In the genomic region with DNA sequence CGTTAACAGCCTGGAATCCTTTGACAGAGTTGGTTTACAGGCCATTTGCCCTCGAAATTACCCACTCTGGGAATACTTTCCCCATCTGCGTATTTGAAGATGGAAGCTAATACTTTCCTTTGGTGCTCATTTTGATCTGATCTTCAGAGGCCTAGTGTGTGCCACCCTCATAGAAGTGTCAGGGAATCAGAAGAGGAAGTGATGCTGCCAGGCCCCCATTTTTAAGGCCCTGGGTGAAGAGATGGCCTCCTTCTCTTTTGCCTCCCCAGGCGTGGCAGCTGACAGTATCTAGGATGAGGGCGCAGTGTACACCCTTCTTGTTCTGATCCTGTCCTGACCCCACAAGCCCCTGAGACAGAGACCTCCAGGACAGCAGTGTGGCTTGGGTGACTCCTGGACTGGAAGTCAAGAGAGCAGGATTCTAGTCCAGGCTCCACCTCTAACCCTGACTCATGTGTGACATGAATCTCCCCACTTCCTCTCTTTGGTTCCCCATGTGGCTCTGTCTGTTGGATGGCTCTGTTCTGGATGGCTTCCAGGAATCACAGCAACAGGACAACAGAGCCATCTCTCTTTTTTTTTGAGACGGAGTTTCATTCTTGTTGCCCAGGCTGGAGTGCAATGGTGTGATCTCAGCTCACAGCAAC, we compare ENCODE assay signal across 8 cellular contexts. TPM values are rescaled to one million over a fixed set of nuclear protein-coding genes. Genes with fewer than 3 reads are reported as not detected.
DNase-seq lines count a peak whose midpoint lies in the region; ATAC-seq and TF ChIP-seq lines count a peak whose summit lies in the region.
"Had no signal": no experiment of that assay in that cellular context is flagged by ENCODE, and none has a peak within 500 bp of the region (broad histone marks: within the 10 kb centered on the region; RNA-seq: fewer than 3 reads in every experiment).

No MANE protein-coding gene starts in this region.

- H3K4me2 ChIP-seq in smooth muscle cell = peak overlapping the region; percentile 23

- 84% methylated on average over 6 of the region's 6 CpGs for WGBS in smooth muscle cell (ENCODE audit: low lambda C conversion rate)

- no peak overlapping the region for H2AFZ ChIP-seq in smooth muscle cell (ENCODE audit: low read depth)

- TF ChIP-seq CTCF in HFF-Myc (IDR thresholded peaks at IDR 0.05; ENCODE audit: low read depth, low read length, missing control alignments) = no peak
- no peak for TF ChIP-seq CTCF in foreskin keratinocyte (conservative IDR thresholded peaks at IDR 0.05)
- no peak for TF ChIP-seq CTCF in smooth muscle cell (IDR thresholded peaks at IDR 0.05; ENCODE audit: borderline replicate concordance, insufficient read depth, poor library complexity, severe bottlenecking)

- no peak overlapping the region for H3K4me3 ChIP-seq in HFF-Myc (replicated peaks; ENCODE audit: low read depth, low read length)
- H3K4me3 ChIP-seq in smooth muscle cell = no peak overlapping the region
- H3K4me3 ChIP-seq: breast epithelium had no signal

- no peaks in the 10 kb centered on the region for H3K79me2 ChIP-seq in smooth muscle cell (ENCODE audit: low read depth)

- peak; percentile 81 for ATAC-seq in SK-N-SH treated with all-trans-retinoic acid at 6 μM for 48 hours
- ATAC-seq in foreskin keratinocyte = peak; percentile 78
- no peak for ATAC-seq in HG02798 (IDR thresholded peaks at IDR 0.05; ENCODE audit: poor library complexity, unreplicated experiment)
- no peak for ATAC-seq in GM18870 (IDR thresholded peaks at IDR 0.05; ENCODE audit: unreplicated experiment)
- ATAC-seq in GM21825 (IDR thresholded peaks at IDR 0.05; ENCODE audit: unreplicated experiment) = no peak

- H3K27me3 ChIP-seq in foreskin keratinocyte (no peaks in the 10 kb centered on the region), smooth muscle cell (ENCODE audit: low read depth) (no peaks in the 10 kb centered on the region)
- H3K27me3 ChIP-seq: breast epithelium had no signal

- no peak overlapping the region for H3K27ac ChIP-seq in foreskin keratinocyte
- H3K27ac ChIP-seq in smooth muscle cell (ENCODE audit: low read depth) = peak overlapping the region; percentile 71
- H3K27ac ChIP-seq: breast epithelium had no signal

- H3F3A ChIP-seq in smooth muscle cell (ENCODE audit: low read depth) = peaks cover 4% of the 10 kb centered on the region

- H4K20me1 ChIP-seq in smooth muscle cell (ENCODE audit: low read depth) = no peaks in the 10 kb centered on the region

- H3K9me3 ChIP-seq in smooth muscle cell (replicated peaks; ENCODE audit: low read depth) = no peaks in the 10 kb centered on the region
- H3K9me3 ChIP-seq: breast epithelium had no signal

- DNase-seq in HFF-Myc (ENCODE audit: extremely low read depth, low read depth) (peak; percentile 85), foreskin keratinocyte (peak; percentile 50 to 68), smooth muscle cell (lab: John Stamatoyannopoulos, UW; ENCODE audit: unreplicated experiment) (no peak)

- H3K9ac ChIP-seq in smooth muscle cell (ENCODE audit: low read depth) = no peak overlapping the region

- peaks cover 10% of the 10 kb centered on the region for H3K4me1 ChIP-seq in foreskin keratinocyte
- peaks cover 6% of the 10 kb centered on the region for H3K4me1 ChIP-seq in smooth muscle cell (ENCODE audit: low read depth)
- H3K4me1 ChIP-seq: breast epithelium had no signal

- no peaks in the 10 kb centered on the region for H3K36me3 ChIP-seq in smooth muscle cell (ENCODE audit: low read depth)
- H3K36me3 ChIP-seq: breast epithelium had no signal

TF ChIP-seq in SK-N-SH treated with all-trans-retinoic acid at 6 μM for 48 hours, 23 proteins besides CTCF, POLR2A, EP300 and RAD21:
- TF ChIP-seq RARB (CRISPR knock-in tag; IDR thresholded peaks at IDR 0.05) (no peak), BACH2 (CRISPR knock-in tag; IDR thresholded peaks at IDR 0.05; ENCODE audit: borderline replicate concordance) (no peak), ESRRG (CRISPR knock-in tag; IDR thresholded peaks at IDR 0.05) (no peak), SNAI2 (CRISPR knock-in tag; IDR thresholded peaks at IDR 0.05) (no peak)
- TF ChIP-seq, protein P1, sequence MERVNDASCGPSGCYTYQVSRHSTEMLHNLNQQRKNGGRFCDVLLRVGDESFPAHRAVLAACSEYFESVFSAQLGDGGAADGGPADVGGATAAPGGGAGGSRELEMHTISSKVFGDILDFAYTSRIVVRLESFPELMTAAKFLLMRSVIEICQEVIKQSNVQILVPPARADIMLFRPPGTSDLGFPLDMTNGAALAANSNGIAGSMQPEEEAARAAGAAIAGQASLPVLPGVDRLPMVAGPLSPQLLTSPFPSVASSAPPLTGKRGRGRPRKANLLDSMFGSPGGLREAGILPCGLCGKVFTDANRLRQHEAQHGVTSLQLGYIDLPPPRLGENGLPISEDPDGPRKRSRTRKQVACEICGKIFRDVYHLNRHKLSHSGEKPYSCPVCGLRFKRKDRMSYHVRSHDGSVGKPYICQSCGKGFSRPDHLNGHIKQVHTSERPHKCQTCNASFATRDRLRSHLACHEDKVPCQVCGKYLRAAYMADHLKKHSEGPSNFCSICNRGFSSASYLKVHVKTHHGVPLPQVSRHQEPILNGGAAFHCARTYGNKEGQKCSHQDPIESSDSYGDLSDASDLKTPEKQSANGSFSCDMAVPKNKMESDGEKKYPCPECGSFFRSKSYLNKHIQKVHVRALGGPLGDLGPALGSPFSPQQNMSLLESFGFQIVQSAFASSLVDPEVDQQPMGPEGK (CRISPR knock-in tag; IDR thresholded peaks at IDR 0.05; ENCODE audit: borderline replicate concordance) = no peak

RNA-seq across cellular contexts. Expression of gene CSF1R, which starts 27.8 kb away (rescaled TPM):
- total RNA-seq in foreskin keratinocyte (not detected in 2 replicates), smooth muscle cell (3.9 and 6.2 TPM in 2 replicates)
- polyA plus RNA-seq in foreskin keratinocyte (0.02 TPM in 1 of 2 replicates, not detected in the other), smooth muscle cell (2.2 and 12.9 TPM in 2 replicates)

RNA-seq across cellular contexts. Expression of gene HMGXB3, which starts 58.1 kb away (rescaled TPM):
- total RNA-seq in foreskin keratinocyte = 38.2 and 42.0 TPM in 2 replicates
- polyA plus RNA-seq in foreskin keratinocyte = 16.5 and 17.3 TPM in 2 replicates
- total RNA-seq in smooth muscle cell = 41.2 and 41.8 TPM in 2 replicates
- 31.4 and 31.7 TPM in 2 replicates for polyA plus RNA-seq in smooth muscle cell

RNA-seq across cellular contexts. Expression of gene TIGD6, which starts 58.1 kb away (rescaled TPM):
- total RNA-seq in foreskin keratinocyte (3.1 and 3.6 TPM in 2 replicates), smooth muscle cell (3.6 and 8.4 TPM in 2 replicates)
- polyA plus RNA-seq in foreskin keratinocyte (2.7 and 3.0 TPM in 2 replicates), smooth muscle cell (2.5 and 5.1 TPM in 2 replicates)

Comparison
In these comparisons a context has a peak if more than half of its experiments do, and no peak if none do; other contexts are left out.
1. ATAC-seq: peak in SK-N-SH treated with all-trans-retinoic acid at 6 μM for 48 hours (single experiment) and foreskin keratinocyte (single experiment); none in HG02798 (single experiment), GM18870 (single experiment) and GM21825 (single experiment).